Comparison of ENCODE assay signal across 10 cellular contexts in genomic region chr21:15210235-15210678, GRCh38.
DNase-seq lines count a peak whose midpoint lies in the region; ATAC-seq and TF ChIP-seq lines count a peak whose summit lies in the region.
"Had no signal": no experiment of that assay in that cellular context is flagged by ENCODE, and none has a peak within 500 bp of the region (broad histone marks: within the 10 kb centered on the region; RNA-seq: fewer than 3 reads in every experiment).

No MANE protein-coding gene starts in this region.

- H3K36me3 ChIP-seq in BE2C (no peaks in the 10 kb centered on the region), lower lobe of right lung (no peaks in the 10 kb centered on the region)

- intact Hi-C loops in lower lobe of right lung (cut with DNase I), result no loop called here

- DNase-seq in BE2C (peak; percentile 61), M059J (ENCODE audit: low read depth) (peak; percentile 81), choroid plexus epithelial cell (ENCODE audit: low read depth) (peak; percentile 27), lower lobe of right lung (peak; percentile 85), GM19240 (ENCODE audit: insufficient read length, low spot score) (no peak), NCI-H1694 treated with DMSO at 0.1 percent for 48 hours (lab: John Stamatoyannopoulos, UW) (no peak), NCI-H1436 treated with DMSO at 0.1 percent for 48 hours (lab: John Stamatoyannopoulos, UW) (no peak)
- DNase-seq: activated CD8-positive, alpha-beta T cell treated with anti-CD3 and anti-CD28 coated beads, Interleukin-2, amount 10 ng/mL, durations not matched to agents 7 days and 5 days; NCI-H1436 had no signal

- no peak overlapping the region for H3K27ac ChIP-seq in lower lobe of right lung

- H3K4me3 ChIP-seq in BE2C (ENCODE audit: low read depth, low read length) (no peak overlapping the region), choroid plexus epithelial cell (ENCODE audit: low read depth, low read length) (no peak overlapping the region), lower lobe of right lung (no peak overlapping the region)

- ATAC-seq in lower lobe of right lung (peak; percentile 78 to 85), SK-N-SH treated with all-trans-retinoic acid at 6 μM for 48 hours (no peak)
- ATAC-seq: activated CD8-positive, alpha-beta T cell treated with anti-CD3 and anti-CD28 coated beads, Interleukin-2, amount 10 ng/mL, durations not matched to agents 7 days and 5 days had no signal

- H3K27me3 ChIP-seq in BE2C (no peaks in the 10 kb centered on the region), lower lobe of right lung (ENCODE audit: low read depth) (no peaks in the 10 kb centered on the region)

- TF ChIP-seq CTCF in BE2C (IDR thresholded peaks at IDR 0.05; ENCODE audit: low read depth, low read length) (0 out of 2 replicates have a peak, but pooled peaks have one; percentile 9), choroid plexus epithelial cell (conservative IDR thresholded peaks at IDR 0.05; ENCODE audit: low read depth, low read length) (no peak), lower lobe of right lung (IDR thresholded peaks at IDR 0.05) (no peak)

- H3K9me3 ChIP-seq in BE2C, result no peaks in the 10 kb centered on the region
- no peaks in the 10 kb centered on the region for H3K9me3 ChIP-seq in lower lobe of right lung

- H3K4me1 ChIP-seq in BE2C (peaks cover 23% of the 10 kb centered on the region), lower lobe of right lung (peaks cover 14% of the 10 kb centered on the region)

TF ChIP-seq in SK-N-SH treated with all-trans-retinoic acid at 6 μM for 48 hours, 23 proteins besides CTCF, POLR2A, EP300 and RAD21:
- TF ChIP-seq ZFP3 (CRISPR knock-in tag; IDR thresholded peaks at IDR 0.05), result no peak
- no peak for TF ChIP-seq ZNF8 (CRISPR knock-in tag; IDR thresholded peaks at IDR 0.05)
- TF ChIP-seq CREB5 (CRISPR knock-in tag; IDR thresholded peaks at IDR 0.05; ENCODE audit: low read depth), result no peak
- TF ChIP-seq ZC3H10 (CRISPR knock-in tag; IDR thresholded peaks at IDR 0.05), result no peak
- TF ChIP-seq CSRNP3 (CRISPR knock-in tag; IDR thresholded peaks at IDR 0.05), result no peak
- TF ChIP-seq TOX (CRISPR knock-in tag; IDR thresholded peaks at IDR 0.05; ENCODE audit: borderline replicate concordance), result no peak
- no peak for TF ChIP-seq PATZ1 (CRISPR knock-in tag; IDR thresholded peaks at IDR 0.05; ENCODE audit: borderline replicate concordance)
- TF ChIP-seq PPARA (CRISPR knock-in tag; IDR thresholded peaks at IDR 0.05; ENCODE audit: borderline replicate concordance), result no peak
- TF ChIP-seq ZFP30 (CRISPR knock-in tag; IDR thresholded peaks at IDR 0.05), result no peak
- TF ChIP-seq TCF4 (CRISPR knock-in tag; IDR thresholded peaks at IDR 0.05; ENCODE audit: borderline replicate concordance), result no peak
- no peak for TF ChIP-seq ZNF70 (CRISPR knock-in tag; IDR thresholded peaks at IDR 0.05)
- TF ChIP-seq RARB (CRISPR knock-in tag; IDR thresholded peaks at IDR 0.05), result no peak
- TF ChIP-seq GLIS3 (CRISPR knock-in tag; IDR thresholded peaks at IDR 0.05), result no peak
- TF ChIP-seq BACH2 (CRISPR knock-in tag; IDR thresholded peaks at IDR 0.05; ENCODE audit: borderline replicate concordance), result no peak
- no peak for TF ChIP-seq ISL1 (CRISPR knock-in tag; IDR thresholded peaks at IDR 0.05)

Comparison
In these comparisons a context has a peak if more than half of its experiments do, and no peak if none do; other contexts are left out.
1. DNase-seq: peak in BE2C (single experiment), M059J (single experiment), choroid plexus epithelial cell (single experiment) and lower lobe of right lung (single experiment); none in GM19240 (single experiment), NCI-H1694 treated with DMSO at 0.1 percent for 48 hours (single experiment) and NCI-H1436 treated with DMSO at 0.1 percent for 48 hours (single experiment).